In the genomic region with DNA sequence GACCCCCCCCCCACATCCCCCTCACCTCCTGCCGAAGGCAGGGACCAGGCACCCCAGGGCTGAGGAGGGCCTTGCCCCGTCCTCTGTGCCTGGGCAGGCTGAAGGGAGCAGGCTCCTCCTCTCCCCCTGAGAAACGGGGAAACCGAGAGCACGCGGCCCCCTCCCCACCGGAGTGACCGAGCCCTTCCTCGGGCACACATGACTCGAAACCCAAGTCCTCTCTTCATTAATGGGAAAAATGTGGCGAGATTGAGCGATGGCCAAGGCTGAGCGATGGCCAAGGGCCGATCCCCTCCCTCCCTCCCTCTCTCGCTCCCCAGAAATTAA, we compare ENCODE assay signal across 9 cellular contexts. TPM values are rescaled to one million over a fixed set of nuclear protein-coding genes. Genes with fewer than 3 reads are reported as not detected.
A peak's percentile ranks its signal among the peaks of the same experiment; 100 is the strongest.
DNase-seq lines count a peak whose midpoint lies in the region; ATAC-seq and TF ChIP-seq lines count a peak whose summit lies in the region.
"Had no signal": no experiment of that assay in that cellular context is flagged by ENCODE, and none has a peak within 500 bp of the region (broad histone marks: within the 10 kb centered on the region; RNA-seq: fewer than 3 reads in every experiment).

No MANE protein-coding gene starts in this region.

- H3K4me3 ChIP-seq in cardiac muscle cell = peak overlapping the region; percentile 58
- peak overlapping the region; percentile 32 for H3K4me3 ChIP-seq in effector memory CD4-positive, alpha-beta T cell (ENCODE audit: insufficient read depth, low read depth, low read length, poor library complexity, severe bottlenecking)
- H3K4me3 ChIP-seq in uterus = peak overlapping the region; percentile 40 to 56

- H3K27me3 ChIP-seq in cardiac muscle cell (no peaks in the 10 kb centered on the region), uterus (no peaks in the 10 kb centered on the region)
- H3K27me3 ChIP-seq in effector memory CD4-positive, alpha-beta T cell (replicated peaks; ENCODE audit: control insufficient read depth, insufficient read depth, low read length, poor library complexity, severe bottlenecking) = peaks cover 21% of the 10 kb centered on the region

- H3K9me3 ChIP-seq in cardiac muscle cell (ENCODE audit: low read depth) (no peaks in the 10 kb centered on the region), uterus (no peaks in the 10 kb centered on the region)
- H3K9me3 ChIP-seq in effector memory CD4-positive, alpha-beta T cell (ENCODE audit: control insufficient read depth, low read length) = no peaks in the 10 kb centered on the region

- peaks cover 34 to 68% (median 63%) of the 10 kb centered on the region in 3 donors for H3K27me3 Mint-ChIP-seq in naive B cell

- no peak overlapping the region for H3K27ac Mint-ChIP-seq in naive B cell

- TF ChIP-seq CTCF in cardiac muscle cell (IDR thresholded peaks at IDR 0.05; ENCODE audit: low read depth, low read length) (no peak), uterus (IDR thresholded peaks at IDR 0.05) (no peak)

- peaks cover 0 to 8% (median 8%) of the 10 kb centered on the region in 3 donors for H3K4me1 Mint-ChIP-seq in naive B cell

- H3K4me1 ChIP-seq in cardiac muscle cell (ENCODE audit: low read depth) (peaks cover 67% of the 10 kb centered on the region), uterus (peaks cover 0 to 10% of the 10 kb centered on the region in 2 donors)
- peaks cover 15% of the 10 kb centered on the region for H3K4me1 ChIP-seq in effector memory CD4-positive, alpha-beta T cell (ENCODE audit: control insufficient read depth, insufficient read depth, low read length, poor library complexity, severe bottlenecking)

- H3K36me3 ChIP-seq in cardiac muscle cell (peaks cover 20% of the 10 kb centered on the region), uterus (no peaks in the 10 kb centered on the region)
- no peaks in the 10 kb centered on the region for H3K36me3 ChIP-seq in effector memory CD4-positive, alpha-beta T cell (ENCODE audit: control insufficient read depth, insufficient read depth, low read length)

- H3K9me3 Mint-ChIP-seq in naive B cell = no peaks in the 10 kb centered on the region

- ATAC-seq in naive B cell (ENCODE audit: low read depth in 2 of 2) = no peak
- no peak for ATAC-seq in GM18502 (IDR thresholded peaks at IDR 0.05; ENCODE audit: poor library complexity, unreplicated experiment)

- H3K27ac ChIP-seq in cardiac muscle cell (peak overlapping the region; percentile 83), uterus (peak overlapping the region; percentile 78 to 81)
- H3K27ac ChIP-seq in effector memory CD4-positive, alpha-beta T cell (ENCODE audit: insufficient read depth, low read length, poor library complexity, severe bottlenecking) = no peak overlapping the region

- peak overlapping the region in 6 of 8 donors; percentile 16 to 82 (median 64) for H3K4me3 Mint-ChIP-seq in naive B cell

- no peaks in the 10 kb centered on the region for H3K36me3 Mint-ChIP-seq in naive B cell

- intact Hi-C loops in cardiac septum (cut with DNase I) (no loop called here), uterus (cut with DNase I; ENCODE audit: low total_unique reads) (no loop called here)

- DNase-seq in cardiac muscle cell (ENCODE audit: low read depth in 1 of 2, low spot score in 1 of 2) (no peak), cardiac septum (ENCODE audit: low spot score) (no peak), naive B cell (no peak), uterus (no peak), MV-4-11 (lab: John Stamatoyannopoulos, UW) (no peak), COR-L47 (lab: John Stamatoyannopoulos, UW) (no peak)
- DNase-seq in effector memory CD4-positive, alpha-beta T cell = no peak

- TF ChIP-seq POLR2A in uterus (IDR thresholded peaks at IDR 0.05) = no peak

RNA-seq across cellular contexts. Expression of gene EPHB3, which starts 7.0 kb away (rescaled TPM):
- 132 and 170 TPM in 2 replicates for total RNA-seq in cardiac muscle cell
- polyA plus RNA-seq in cardiac muscle cell = 142 and 206 TPM in 2 replicates
- total RNA-seq in cardiac septum = 3.6 TPM
- polyA plus RNA-seq in naive B cell (ENCODE audit: low read depth in 6 of 6) = not detected
- total RNA-seq in uterus = 10 to 100 TPM in 2 of 4 donors, 1 to 10 TPM in 2; 2.0 to 70.2 (median 19.7) TPM
- total RNA-seq: endothelial cell of umbilical vein had no signal
